In the genomic region with DNA sequence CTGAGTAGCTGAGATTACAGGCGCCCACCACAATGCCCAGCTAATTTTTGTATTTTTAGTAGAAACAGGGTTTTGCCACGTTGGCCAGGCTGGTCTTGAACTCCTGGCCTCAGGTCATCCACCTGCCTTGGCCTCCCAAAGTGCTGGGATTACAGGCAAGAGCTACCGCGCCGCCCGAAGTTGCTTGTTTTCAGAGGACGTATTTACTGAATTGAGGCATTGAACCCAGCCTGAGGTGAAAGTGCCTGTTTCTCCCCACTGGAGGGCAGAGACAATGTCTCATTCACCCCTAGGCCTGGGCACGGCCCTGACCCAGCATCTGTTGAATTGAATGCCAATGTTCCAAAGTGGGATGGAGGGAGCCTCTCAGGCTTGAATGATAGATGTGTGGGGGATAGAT, we compare ENCODE assay signal across 14 cellular contexts. TPM values are rescaled to one million over a fixed set of nuclear protein-coding genes. Genes with fewer than 3 reads are reported as not detected.
DNase-seq lines count a peak whose midpoint lies in the region; ATAC-seq and TF ChIP-seq lines count a peak whose summit lies in the region.
"Not testable (repeated sequence)": the region's sequence is repeated elsewhere in the genome, so short reads cannot be mapped to it uniquely, and the experiment has no call there.
"Had no signal": no experiment of that assay in that cellular context is flagged by ENCODE, and none has a peak within 500 bp of the region (broad histone marks: within the 10 kb centered on the region; RNA-seq: fewer than 3 reads in every experiment).

No MANE protein-coding gene starts in this region.

- H3K27ac ChIP-seq in PC-9 = peak overlapping the region; percentile 96
- not testable (repeated sequence) for H3K27ac ChIP-seq in endodermal cell (ENCODE audit: low read depth, low read length)
- peak overlapping the region; percentile 58 for H3K27ac ChIP-seq in cardiac muscle cell
- peak overlapping the region; percentile 38 to 77 for H3K27ac ChIP-seq in prostate gland
- H3K27ac ChIP-seq in upper lobe of left lung = peak overlapping the region in 3 of 4 donors; percentile 49 to 99 (median 55)

- not testable (repeated sequence) for TF ChIP-seq EP300 in upper lobe of left lung (IDR thresholded peaks at IDR 0.05)

- H3F3A ChIP-seq in PC-9 (ENCODE audit: insufficient read depth, low read depth) = peaks cover 69% of the 10 kb centered on the region

- not testable (repeated sequence) for H3K36me3 Mint-ChIP-seq in endodermal cell (ENCODE audit: low read depth)

- not testable (repeated sequence) for H3K9ac ChIP-seq in endodermal cell (ENCODE audit: extremely low read depth, low read length, poor library complexity, severe bottlenecking)

- H3K4me1 ChIP-seq in PC-9 (replicated peaks; ENCODE audit: insufficient read depth) = peaks cover 72% of the 10 kb centered on the region
- not testable (repeated sequence) for H3K4me1 ChIP-seq in endodermal cell (ENCODE audit: control insufficient read depth, insufficient read depth, low read length)
- H3K4me1 ChIP-seq in cardiac muscle cell (ENCODE audit: low read depth) = peaks cover 20% of the 10 kb centered on the region
- H3K4me1 ChIP-seq in prostate gland (replicated peaks) = peaks cover 19% of the 10 kb centered on the region
- H3K4me1 ChIP-seq in upper lobe of left lung = peaks cover 38 to 49% (median 39%) of the 10 kb centered on the region in 4 donors

- TF ChIP-seq POLR2A in prostate gland (IDR thresholded peaks at IDR 0.05); upper lobe of left lung (IDR thresholded peaks at IDR 0.05): not testable (repeated sequence)

- not testable (repeated sequence) for H3K27me3 Mint-ChIP-seq in endodermal cell (ENCODE audit: insufficient read depth)

- peak in 10 of 14 donors; percentile 13 to 52 (median 41) for DNase-seq in C1 segment of cervical spinal cord (lab: John Stamatoyannopoulos, UW)
- not testable (repeated sequence) for DNase-seq in PC-9; endodermal cell; cardiac muscle cell (ENCODE audit: low read depth in 1 of 2, low spot score in 1 of 2); prostate gland (ENCODE audit: low spot score); upper lobe of left lung
- DNase-seq in anterior cingulate cortex (lab: John Stamatoyannopoulos, UW) = peak in 35 of 58 donors; percentile 5 to 79 (median 51)
- DNase-seq in medulla oblongata (ENCODE audit: extremely low spot score) = peak; percentile 87

- H3K9me3 ChIP-seq in PC-9 (ENCODE audit: insufficient read depth, low read depth); endodermal cell (ENCODE audit: control insufficient read depth, low read length); cardiac muscle cell (ENCODE audit: low read depth); prostate gland; upper lobe of left lung: not testable (repeated sequence)

- WGBS in endodermal cell (ENCODE audit: insufficient coverage in 1 of 2, insufficient read length in 1 of 2), 2 experiments = 90 to 94% methylated on average over 7 to 8 of the region's 8 CpGs
- WGBS in prostate gland = 88% methylated on average over 8 of the region's 8 CpGs
- 89 to 90% methylated on average over 8 of the region's 8 CpGs for WGBS in upper lobe of left lung, 2 donors

- H2AFZ ChIP-seq in PC-9 = not testable (repeated sequence)

- not testable (repeated sequence) for TF ChIP-seq CTCF in PC-9 (conservative IDR thresholded peaks at IDR 0.05); cardiac muscle cell (IDR thresholded peaks at IDR 0.05; ENCODE audit: low read depth, low read length); prostate gland (IDR thresholded peaks at IDR 0.05); upper lobe of left lung (IDR thresholded peaks at IDR 0.05)
- peak; percentile 53 for TF ChIP-seq CTCF in endodermal cell (conservative IDR thresholded peaks at IDR 0.05)

- not testable (repeated sequence) for H4K20me1 ChIP-seq in PC-9 (ENCODE audit: insufficient read depth)

- H3K9me3 Mint-ChIP-seq in endodermal cell = not testable (repeated sequence)

- CTCF ChIA-PET in PC-9 (lab: Charles Lee) = not testable (repeated sequence)

- not testable (repeated sequence) for H3K27ac Mint-ChIP-seq in endodermal cell

- intact Hi-C loops in PC-9 (cut with micrococcal nuclease; ENCODE audit: unreplicated experiment) = not testable (repeated sequence)
- intact Hi-C loops in prostate gland (cut with DNase I) = loop anchor here (10.0 kb wide), 1 partner anchor 168 kb away; no protein-coding TSS in a partner anchor

- H3K4me3 ChIP-seq in PC-9; endodermal cell (ENCODE audit: low read length); cardiac muscle cell; prostate gland; upper lobe of left lung: not testable (repeated sequence)

- H3K4me3 Mint-ChIP-seq in endodermal cell = not testable (repeated sequence)

- H3K36me3 ChIP-seq in PC-9 (ENCODE audit: low read depth); endodermal cell (ENCODE audit: control insufficient read depth, insufficient read depth, low read length); cardiac muscle cell; prostate gland; upper lobe of left lung: not testable (repeated sequence)

- not testable (repeated sequence) for H3K9me2 ChIP-seq in PC-9 (ENCODE audit: insufficient read depth)

- not testable (repeated sequence) for H3K79me2 ChIP-seq in PC-9 (ENCODE audit: low read depth)

- H3K4me1 Mint-ChIP-seq in endodermal cell = peaks cover 40% of the 10 kb centered on the region

- not testable (repeated sequence) for BruUV-seq in PC-9 (replicated peaks; lab: Mats Ljungman, UMichigan)

- ATAC-seq in upper lobe of left lung (ENCODE audit: low FRiP score in 2 of 2) = not testable (repeated sequence)

- peak overlapping the region; percentile 75 for H3K4me2 ChIP-seq in PC-9

- H3K27me3 ChIP-seq in PC-9 (ENCODE audit: insufficient read depth, low read depth); endodermal cell (ENCODE audit: control insufficient read depth, insufficient read depth, low read length, poor library complexity, severe bottlenecking); cardiac muscle cell; prostate gland (replicated peaks; ENCODE audit: insufficient read depth); upper lobe of left lung: not testable (repeated sequence)

- POLR2A ChIA-PET in PC-9 (lab: Charles Lee; ENCODE audit: unreplicated experiment) = interaction anchor here (0.5 kb wide), 1 partner anchor 99 kb away, joined by 4 read pairs; no protein-coding TSS in a partner anchor

RNA-seq across cellular contexts. Expression of a gene that starts 4.5 kb away (rescaled TPM):
- total RNA-seq in PC-9 (2021) (172 and 187 TPM in 2 replicates), endodermal cell (10 to 100 TPM; 50.7 to 53.8 TPM), cardiac muscle cell (15.5 and 25.9 TPM in 2 replicates), prostate gland (100 to 1,000 TPM; 139 to 193 TPM), upper lobe of left lung (100 to 1,000 TPM; 112 to 359 (median 236) TPM)
- polyA plus RNA-seq in endodermal cell (2013, experiment 1 of 2) = 22.4 TPM
- polyA plus RNA-seq in endodermal cell (2013, experiment 2 of 2) = 17.2 TPM
- 18.8 and 41.2 TPM in 2 replicates for polyA plus RNA-seq in cardiac muscle cell

RNA-seq across cellular contexts. Expression of a gene that starts 26.5 kb away (rescaled TPM):
- 94.7 and 102 TPM in 2 replicates for total RNA-seq in PC-9 (2021)
- 10 to 100 TPM; 33.9 to 39.6 TPM for total RNA-seq in endodermal cell
- 46.6 TPM for polyA plus RNA-seq in endodermal cell (2013, experiment 1 of 2)
- polyA plus RNA-seq in endodermal cell (2013, experiment 2 of 2) = 42.6 TPM
- total RNA-seq in cardiac muscle cell = 103 and 173 TPM in 2 replicates
- 206 and 287 TPM in 2 replicates for polyA plus RNA-seq in cardiac muscle cell
- total RNA-seq in prostate gland = 100 to 1,000 TPM; 103 to 145 TPM
- 100 to 1,000 TPM in 2 of 6 donors, 10 to 100 TPM in 4; 69.8 to 153 (median 87.2) TPM for total RNA-seq in upper lobe of left lung

RNA-seq across cellular contexts. Expression of a gene that starts 26.9 kb away (rescaled TPM):
- total RNA-seq in PC-9 (2021) (126 and 165 TPM in 2 replicates), endodermal cell (10 to 100 TPM; 89.2 to 97.2 TPM), cardiac muscle cell (269 and 315 TPM in 2 replicates), prostate gland (100 to 1,000 TPM; 217 to 237 TPM), upper lobe of left lung (100 to 1,000 TPM in 4 of 6 donors, 10 to 100 TPM in 2; 67.1 to 168 (median 118) TPM)
- polyA plus RNA-seq in endodermal cell (2013, experiment 1 of 2) = 59.9 TPM
- 54.7 TPM for polyA plus RNA-seq in endodermal cell (2013, experiment 2 of 2)
- 273 and 276 TPM in 2 replicates for polyA plus RNA-seq in cardiac muscle cell

RNA-seq across cellular contexts. Expression of a gene that starts 36.0 kb away (rescaled TPM):
- 0.20 and 0.22 TPM in 2 replicates for total RNA-seq in PC-9 (2021)
- under 1 TPM; 0.18 TPM for total RNA-seq in endodermal cell
- 1.9 TPM for polyA plus RNA-seq in endodermal cell (2013, experiment 1 of 2)
- polyA plus RNA-seq in endodermal cell (2013, experiment 2 of 2) = 1.2 TPM
- 2.4 and 4.4 TPM in 2 replicates for total RNA-seq in cardiac muscle cell
- 2.9 and 7.9 TPM in 2 replicates for polyA plus RNA-seq in cardiac muscle cell
- under 1 TPM in 1 of 2 donors, not detected in 1; 0.91 TPM for total RNA-seq in prostate gland
- 1 to 10 TPM in 5 of 6 donors, under 1 TPM in 1; 0.33 to 6.4 (median 4.1) TPM for total RNA-seq in upper lobe of left lung
- polyA plus RNA-seq: fibroblast of lung had no signal

RNA-seq across cellular contexts. Expression of a gene that starts 59.9 kb away (rescaled TPM):
- 1.1 and 2.4 TPM in 2 replicates for total RNA-seq in PC-9 (2021)
- total RNA-seq in endodermal cell = 1 to 10 TPM in 1 of 2 donors, under 1 TPM in 1; 0.22 to 1.0 TPM
- 0.46 TPM for polyA plus RNA-seq in endodermal cell (2013, experiment 1 of 2)
- polyA plus RNA-seq in endodermal cell (2013, experiment 2 of 2) = 0.46 TPM
- total RNA-seq in cardiac muscle cell = 2.0 and 5.5 TPM in 2 replicates
- polyA plus RNA-seq in cardiac muscle cell = 1.2 and 5.0 TPM in 2 replicates
- 1 to 10 TPM in 1 of 2 donors, not detected in 1; 2.0 TPM for total RNA-seq in prostate gland
- 1 to 10 TPM in 5 of 6 donors, under 1 TPM in 1; 0.77 to 8.5 (median 4.3) TPM for total RNA-seq in upper lobe of left lung
- total RNA-seq: activated T-cell treated with anti-CD3 and anti-CD28 coated beads, Interleukin-2, amount 50 U/mL, for 4 hours; CD8-positive, alpha-beta T cell; glomerular endothelial cell; HT1080; kidney epithelial cell had no signal
- polyA plus RNA-seq: fibroblast of lung had no signal
